2 cellular contexts compared by ENCODE assay signal in the genomic region with DNA sequence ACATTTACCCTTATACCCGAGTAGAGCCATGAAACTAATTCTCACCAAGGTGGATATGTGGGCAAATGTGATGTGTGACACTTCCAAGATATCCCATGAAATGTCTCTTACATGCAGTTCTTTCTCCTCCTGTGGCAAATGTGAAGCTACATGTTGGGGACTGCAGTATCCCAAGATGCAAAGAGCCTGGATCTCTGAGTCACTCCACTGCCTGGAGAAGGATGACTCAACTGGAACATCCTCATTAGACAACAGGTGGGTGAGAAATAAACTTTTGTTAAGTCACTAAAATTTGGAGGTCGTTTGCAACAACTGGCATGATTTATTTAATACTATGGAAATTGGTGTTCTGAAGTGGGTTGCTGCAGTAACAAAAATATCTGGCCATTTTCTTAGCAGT.
TF ChIP-seq lines count a peak whose summit lies in the region.

No MANE protein-coding gene starts in this region.

TF ChIP-seq in IMR-90, 13 proteins besides CTCF, POLR2A, EP300 and RAD21:
- TF ChIP-seq MXI1 (IDR thresholded peaks at IDR 0.05; ENCODE audit: borderline replicate concordance, low read depth, low read length) (no peak), NFE2L2 (IDR thresholded peaks at IDR 0.05; ENCODE audit: low read depth, low read length) (no peak), CHD1 (IDR thresholded peaks at IDR 0.05; ENCODE audit: low read depth, low read length) (no peak), MAZ (IDR thresholded peaks at IDR 0.05; ENCODE audit: borderline replicate concordance, low read depth, low read length) (no peak), FOS (IDR thresholded peaks at IDR 0.05; ENCODE audit: low read depth, low read length) (no peak)
- TF ChIP-seq, protein P1, sequence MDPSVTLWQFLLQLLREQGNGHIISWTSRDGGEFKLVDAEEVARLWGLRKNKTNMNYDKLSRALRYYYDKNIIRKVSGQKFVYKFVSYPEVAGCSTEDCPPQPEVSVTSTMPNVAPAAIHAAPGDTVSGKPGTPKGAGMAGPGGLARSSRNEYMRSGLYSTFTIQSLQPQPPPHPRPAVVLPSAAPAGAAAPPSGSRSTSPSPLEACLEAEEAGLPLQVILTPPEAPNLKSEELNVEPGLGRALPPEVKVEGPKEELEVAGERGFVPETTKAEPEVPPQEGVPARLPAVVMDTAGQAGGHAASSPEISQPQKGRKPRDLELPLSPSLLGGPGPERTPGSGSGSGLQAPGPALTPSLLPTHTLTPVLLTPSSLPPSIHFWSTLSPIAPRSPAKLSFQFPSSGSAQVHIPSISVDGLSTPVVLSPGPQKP (IDR thresholded peaks at IDR 0.05; ENCODE audit: borderline replicate concordance, low read depth, low read length) = no peak
- TF ChIP-seq, protein P2, sequence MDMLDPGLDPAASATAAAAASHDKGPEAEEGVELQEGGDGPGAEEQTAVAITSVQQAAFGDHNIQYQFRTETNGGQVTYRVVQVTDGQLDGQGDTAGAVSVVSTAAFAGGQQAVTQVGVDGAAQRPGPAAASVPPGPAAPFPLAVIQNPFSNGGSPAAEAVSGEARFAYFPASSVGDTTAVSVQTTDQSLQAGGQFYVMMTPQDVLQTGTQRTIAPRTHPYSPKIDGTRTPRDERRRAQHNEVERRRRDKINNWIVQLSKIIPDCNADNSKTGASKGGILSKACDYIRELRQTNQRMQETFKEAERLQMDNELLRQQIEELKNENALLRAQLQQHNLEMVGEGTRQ (IDR thresholded peaks at IDR 0.05; ENCODE audit: low read depth, low read length) = no peak

TF ChIP-seq in endothelial cell of umbilical vein, 7 proteins besides CTCF, POLR2A, EP300 and RAD21:
- peak; percentile 17 for TF ChIP-seq FOS (IDR thresholded peaks at IDR 0.05; ENCODE audit: borderline replicate concordance, insufficient read depth, low read length)
- TF ChIP-seq EZH2 (IDR thresholded peaks at IDR 0.05; ENCODE audit: borderline replicate concordance, low read depth, low read length, severe bottlenecking) = no peak
